8 cellular contexts compared by ENCODE assay signal in genomic region chr12:3753549-3754284, GRCh38. TPM values are rescaled to one million over a fixed set of nuclear protein-coding genes. Genes with fewer than 3 reads are reported as not detected.
A peak's percentile ranks its signal among the peaks of the same experiment; 100 is the strongest.
DNase-seq lines count a peak whose midpoint lies in the region; ATAC-seq and TF ChIP-seq lines count a peak whose summit lies in the region.

No MANE protein-coding gene starts in this region.

- peak overlapping the region; percentile 92 for H3K4me3 Mint-ChIP-seq in activated naive CD4-positive, alpha-beta T cell treated with anti-CD3 and anti-CD28 coated beads, Interleukin-2, amount 50 U/mL, for 24 hours

- peaks cover 6% of the 10 kb centered on the region for H3K4me1 ChIP-seq in hepatocyte (ENCODE audit: insufficient read depth)
- H3K4me1 ChIP-seq in subcutaneous abdominal adipose tissue (ENCODE audit: control insufficient read depth in 5 of 5, insufficient read depth in 5 of 5, low read length in 5 of 5), result peaks cover 0 to 28% (median 20%) of the 10 kb centered on the region in 5 donors
- peaks cover 0 to 2% of the 10 kb centered on the region in 2 experiments; a peak in 1 of 4 replicates for H3K4me1 ChIP-seq in SK-N-SH (ENCODE audit: control insufficient read depth in 1 of 2, insufficient read depth in 2 of 2, low read depth in 1 of 2, low read length in 1 of 2)

- H3K4me2 ChIP-seq in hepatocyte (peak overlapping the region; percentile 85), SK-N-SH (no peak overlapping the region)

- H3K9me3 ChIP-seq in hepatocyte (ENCODE audit: low read depth) (no peaks in the 10 kb centered on the region), subcutaneous abdominal adipose tissue (ENCODE audit: control insufficient read depth in 5 of 5, low read length in 5 of 5) (no peaks in the 10 kb centered on the region), SK-N-SH (no peaks in the 10 kb centered on the region)

- TF ChIP-seq RAD21 in SK-N-SH (IDR thresholded peaks at IDR 0.05; ENCODE audit: low read length), result no peak

- H3K27ac Mint-ChIP-seq in activated naive CD4-positive, alpha-beta T cell treated with anti-CD3 and anti-CD28 coated beads, Interleukin-2, amount 50 U/mL, for 24 hours, result peak overlapping the region; percentile 97

- peak overlapping the region; percentile 91; the same call in 1 of the 2 replicates for H3K27ac ChIP-seq in VCaP
- no peak overlapping the region for H3K27ac ChIP-seq in hepatocyte
- H3K27ac ChIP-seq in subcutaneous abdominal adipose tissue (ENCODE audit: low read depth, low read length), result peak overlapping the region; percentile 66
- H3K27ac ChIP-seq in SK-N-SH (ENCODE audit: low read depth in 2 of 2, low read length in 1 of 2), result no peak overlapping the region

- ATAC-seq in GM18517 (IDR thresholded peaks at IDR 0.05; ENCODE audit: unreplicated experiment), result no peak

- H3F3A ChIP-seq in SK-N-SH (replicated peaks; ENCODE audit: insufficient read depth), result no peaks in the 10 kb centered on the region

- H3K9ac ChIP-seq in subcutaneous abdominal adipose tissue (ENCODE audit: low read length in 5 of 5), result peak overlapping the region; percentile 1 to 71 (median 57)
- no peak overlapping the region for H3K9ac ChIP-seq in SK-N-SH

- TF ChIP-seq CTCF in VCaP (conservative IDR thresholded peaks at IDR 0.05) (no peak), hepatocyte (IDR thresholded peaks at IDR 0.05; ENCODE audit: poor library complexity) (no peak), SK-N-SH (IDR thresholded peaks at IDR 0.05) (no peak)

- no peaks in the 10 kb centered on the region for H3K79me2 ChIP-seq in hepatocyte
- no peaks in the 10 kb centered on the region for H3K79me2 ChIP-seq in SK-N-SH (ENCODE audit: insufficient read depth)

- peaks cover 8% of the 10 kb centered on the region for H3K36me3 Mint-ChIP-seq in activated naive CD4-positive, alpha-beta T cell treated with anti-CD3 and anti-CD28 coated beads, Interleukin-2, amount 50 U/mL, for 24 hours

- H3K9me2 ChIP-seq in hepatocyte (replicated peaks; ENCODE audit: insufficient read depth) (no peaks in the 10 kb centered on the region), SK-N-SH (no peaks in the 10 kb centered on the region)

- CTCF ChIA-PET in SK-N-SH (lab: Yijun Ruan, JAX), result interaction anchor here (0.7 to 2.3 kb wide), 7 partner anchors 10 to 454 kb away, joined by 3 to 12 read pairs (median 4); no protein-coding TSS in a partner anchor

- no peaks in the 10 kb centered on the region for H3K27me3 Mint-ChIP-seq in activated naive CD4-positive, alpha-beta T cell treated with anti-CD3 and anti-CD28 coated beads, Interleukin-2, amount 50 U/mL, for 24 hours

- no peaks in the 10 kb centered on the region for H3K9me3 Mint-ChIP-seq in activated naive CD4-positive, alpha-beta T cell treated with anti-CD3 and anti-CD28 coated beads, Interleukin-2, amount 50 U/mL, for 24 hours

- H3K4me1 Mint-ChIP-seq in activated naive CD4-positive, alpha-beta T cell treated with anti-CD3 and anti-CD28 coated beads, Interleukin-2, amount 50 U/mL, for 24 hours, result peaks cover 51% of the 10 kb centered on the region

- no peak for DNase-seq in activated naive CD4-positive, alpha-beta T cell treated with anti-CD3 and anti-CD28 coated beads, Interleukin-2, amount 50 U/mL, for 16 hours
- no peak for DNase-seq in hepatocyte (ENCODE audit: low spot score)
- DNase-seq in Ammon's horn (ENCODE audit: low spot score), result no peak
- DNase-seq in SK-N-SH, result no peak

- POLR2A ChIA-PET in SK-N-SH (lab: Yijun Ruan, JAX), result no interaction called here

- H4K20me1 ChIP-seq in hepatocyte (ENCODE audit: insufficient read depth, poor library complexity, severe bottlenecking) (no peaks in the 10 kb centered on the region), SK-N-SH (ENCODE audit: insufficient read depth) (no peaks in the 10 kb centered on the region)

- 86% methylated on average over 9 of the region's 9 CpGs for WGBS in hepatocyte (ENCODE audit: low lambda C conversion rate, missing lambda C conversion rate)
- WGBS in SK-N-SH (ENCODE audit: low lambda C conversion rate), result 86% methylated on average over 9 of the region's 9 CpGs

- no peak for TF ChIP-seq EP300 in SK-N-SH (IDR thresholded peaks at IDR 0.05; ENCODE audit: borderline replicate concordance in 1 of 2, low read depth in 1 of 2, low read length in 1 of 2)

- H2AFZ ChIP-seq in hepatocyte (peak overlapping the region; percentile 29), SK-N-SH (ENCODE audit: low read depth) (no peak overlapping the region)

- no peaks in the 10 kb centered on the region for H3K36me3 ChIP-seq in hepatocyte (replicated peaks; ENCODE audit: insufficient read depth, low read depth)
- no peaks in the 10 kb centered on the region for H3K36me3 ChIP-seq in subcutaneous abdominal adipose tissue (ENCODE audit: control insufficient read depth in 5 of 5, insufficient read depth in 5 of 5, low read length in 5 of 5)
- H3K36me3 ChIP-seq in SK-N-SH (replicated peaks in 1 of 2; ENCODE audit: control insufficient read depth in 1 of 2, insufficient read depth in 2 of 2, low read length in 1 of 2), result no peaks in the 10 kb centered on the region

- H3K4me3 ChIP-seq in hepatocyte, result no peak overlapping the region
- peak overlapping the region; percentile 51 to 72 (median 61) for H3K4me3 ChIP-seq in subcutaneous abdominal adipose tissue (ENCODE audit: low read depth in 1 of 5, low read length in 5 of 5)
- H3K4me3 ChIP-seq in SK-N-SH (ENCODE audit: low read depth in 2 of 2, low read length in 1 of 2), result no peak overlapping the region

- no peaks in the 10 kb centered on the region for H3K27me3 ChIP-seq in hepatocyte
- peaks cover 0 to 15% (median 5%) of the 10 kb centered on the region in 5 donors for H3K27me3 ChIP-seq in subcutaneous abdominal adipose tissue (ENCODE audit: control insufficient read depth in 5 of 5, insufficient read depth in 4 of 5, low read length in 5 of 5)
- H3K27me3 ChIP-seq in SK-N-SH (ENCODE audit: insufficient read depth), result no peaks in the 10 kb centered on the region

TF ChIP-seq in SK-N-SH, 30 proteins besides CTCF, POLR2A, EP300 and RAD21 (continues in another document):
- TF ChIP-seq GATA2 (CRISPR knock-in tag; IDR thresholded peaks at IDR 0.05), result no peak
- no peak for TF ChIP-seq MXI1 (IDR thresholded peaks at IDR 0.05; ENCODE audit: low read depth, low read length)
- TF ChIP-seq FOXJ3 (CRISPR knock-in tag; IDR thresholded peaks at IDR 0.05), result no peak
- TF ChIP-seq RFX5 (IDR thresholded peaks at IDR 0.05; ENCODE audit: low read length), result no peak
- no peak for TF ChIP-seq FOXM1 (IDR thresholded peaks at IDR 0.05; ENCODE audit: low read depth)
- no peak for TF ChIP-seq TCF12 (IDR thresholded peaks at IDR 0.05)
- no peak for TF ChIP-seq NFIC (IDR thresholded peaks at IDR 0.05; ENCODE audit: borderline replicate concordance)
- TF ChIP-seq MAX (IDR thresholded peaks at IDR 0.05; ENCODE audit: low read depth), result no peak
- TF ChIP-seq EZH2phosphoT487 (IDR thresholded peaks at IDR 0.05; ENCODE audit: borderline replicate concordance, low read depth), result no peak
- TF ChIP-seq USF1 (IDR thresholded peaks at IDR 0.05; ENCODE audit: borderline replicate concordance, low read depth), result no peak
- no peak for TF ChIP-seq GABPA (IDR thresholded peaks at IDR 0.05; ENCODE audit: low read depth)
- TF ChIP-seq ELF1 (IDR thresholded peaks at IDR 0.05), result no peak
- no peak for TF ChIP-seq IRF3 (IDR thresholded peaks at IDR 0.05; ENCODE audit: low read depth, low read length)
- TF ChIP-seq NRF1 (IDR thresholded peaks at IDR 0.05; ENCODE audit: low read depth, low read length), result no peak
- TF ChIP-seq TAF1 (IDR thresholded peaks at IDR 0.05; ENCODE audit: borderline replicate concordance, low read depth, low read length), result no peak

RNA-seq across cellular contexts. Expression of gene CRACR2A, which starts 0.8 kb away (rescaled TPM):
- 0.80 and 1.1 TPM in 2 replicates for total RNA-seq in hepatocyte
- polyA plus RNA-seq in hepatocyte (0.30 and 0.64 TPM in 2 replicates), SK-N-SH (2012; rRNA removed) (0.05 and 0.12 TPM in 2 replicates)
- 0.14 and 0.15 TPM in 2 replicates for polyA plus RNA-seq in SK-N-SH (2012; cell fraction: cytosol; rRNA removed)
- 0.02 and 0.11 TPM in 2 replicates for polyA plus RNA-seq in SK-N-SH (2012; cell fraction: nucleus; rRNA removed)

Comparison
In these comparisons a context has a peak if more than half of its experiments do, and no peak if none do; other contexts are left out.
1. H3K27ac ChIP-seq: peak in VCaP (single experiment) and subcutaneous abdominal adipose tissue (single experiment); none in hepatocyte (single experiment) and SK-N-SH (0 of 2).
2. H3K4me3 ChIP-seq: peak in subcutaneous abdominal adipose tissue (5 of 5); none in hepatocyte (single experiment) and SK-N-SH (0 of 2).